Comparison of ENCODE assay signal across 2 cellular contexts in the genomic region with DNA sequence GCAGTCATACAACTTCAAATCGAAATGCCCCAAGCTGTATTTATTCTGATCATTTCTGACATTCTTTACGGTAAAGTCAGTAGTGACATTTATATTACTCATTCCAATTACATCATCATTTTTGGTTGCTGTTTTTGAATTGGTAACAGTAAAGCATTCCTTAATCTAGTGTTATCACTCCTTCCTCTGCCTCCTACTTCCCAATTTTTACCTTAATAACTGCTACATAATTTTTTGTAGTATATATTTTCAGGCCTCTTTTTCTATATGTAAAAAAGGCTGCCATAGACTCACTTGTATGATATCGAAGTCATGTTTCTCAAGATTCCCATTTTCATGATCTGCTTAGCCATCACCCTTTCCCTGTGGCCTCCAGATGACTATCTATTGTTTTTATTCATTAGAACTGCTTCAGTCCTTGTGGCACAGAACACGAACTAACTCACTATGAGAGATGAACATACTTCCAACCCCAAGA.
TF ChIP-seq lines count a peak whose summit lies in the region.

No MANE protein-coding gene starts in this region.

TF ChIP-seq in A549, 52 proteins besides CTCF, POLR2A, EP300 and RAD21 (continued from another document):
- TF ChIP-seq, protein P1, sequence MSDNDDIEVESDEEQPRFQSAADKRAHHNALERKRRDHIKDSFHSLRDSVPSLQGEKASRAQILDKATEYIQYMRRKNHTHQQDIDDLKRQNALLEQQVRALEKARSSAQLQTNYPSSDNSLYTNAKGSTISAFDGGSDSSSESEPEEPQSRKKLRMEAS (IDR thresholded peaks at IDR 0.05): peak; percentile 33; the same call in 1 of the 2 replicates
- TF ChIP-seq RCOR1 (IDR thresholded peaks at IDR 0.05; ENCODE audit: low read depth, low read length): no peak
- TF ChIP-seq ZSCAN20 (CRISPR knock-in tag; IDR thresholded peaks at IDR 0.05): no peak
- no peak for TF ChIP-seq FOXS1 (CRISPR knock-in tag; IDR thresholded peaks at IDR 0.05)
- TF ChIP-seq FOSB (CRISPR knock-in tag; IDR thresholded peaks at IDR 0.05): no peak
- TF ChIP-seq, protein P2, sequence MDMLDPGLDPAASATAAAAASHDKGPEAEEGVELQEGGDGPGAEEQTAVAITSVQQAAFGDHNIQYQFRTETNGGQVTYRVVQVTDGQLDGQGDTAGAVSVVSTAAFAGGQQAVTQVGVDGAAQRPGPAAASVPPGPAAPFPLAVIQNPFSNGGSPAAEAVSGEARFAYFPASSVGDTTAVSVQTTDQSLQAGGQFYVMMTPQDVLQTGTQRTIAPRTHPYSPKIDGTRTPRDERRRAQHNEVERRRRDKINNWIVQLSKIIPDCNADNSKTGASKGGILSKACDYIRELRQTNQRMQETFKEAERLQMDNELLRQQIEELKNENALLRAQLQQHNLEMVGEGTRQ (IDR thresholded peaks at IDR 0.05): no peak
- TF ChIP-seq RFX5 (IDR thresholded peaks at IDR 0.05): no peak
- TF ChIP-seq JUNB (IDR thresholded peaks at IDR 0.05): peak; percentile 90
- TF ChIP-seq JUN (IDR thresholded peaks at IDR 0.05): 0 out of 5 replicates have a peak, but pooled peaks of 1 of the 2 experiments have one; percentile 36
- TF ChIP-seq NR3C1 (IDR thresholded peaks at IDR 0.05): no peak
- no peak for TF ChIP-seq ZNF302 (CRISPR knock-in tag; IDR thresholded peaks at IDR 0.05)
- no peak for TF ChIP-seq POLR2AphosphoS2 (conservative IDR thresholded peaks at IDR 0.05; ENCODE audit: low read length)
- TF ChIP-seq NFE2L2 (conservative IDR thresholded peaks at IDR 0.05; ENCODE audit: low read length): no peak
- TF ChIP-seq ELK1 (IDR thresholded peaks at IDR 0.05; ENCODE audit: low read depth, low read length): no peak
- TF ChIP-seq, protein P3, sequence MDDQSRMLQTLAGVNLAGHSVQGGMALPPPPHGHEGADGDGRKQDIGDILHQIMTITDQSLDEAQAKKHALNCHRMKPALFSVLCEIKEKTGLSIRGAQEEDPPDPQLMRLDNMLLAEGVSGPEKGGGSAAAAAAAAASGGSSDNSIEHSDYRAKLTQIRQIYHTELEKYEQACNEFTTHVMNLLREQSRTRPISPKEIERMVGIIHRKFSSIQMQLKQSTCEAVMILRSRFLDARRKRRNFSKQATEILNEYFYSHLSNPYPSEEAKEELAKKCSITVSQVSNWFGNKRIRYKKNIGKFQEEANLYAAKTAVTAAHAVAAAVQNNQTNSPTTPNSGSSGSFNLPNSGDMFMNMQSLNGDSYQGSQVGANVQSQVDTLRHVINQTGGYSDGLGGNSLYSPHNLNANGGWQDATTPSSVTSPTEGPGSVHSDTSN (IDR thresholded peaks at IDR 0.05): no peak
- TF ChIP-seq CBX8 (IDR thresholded peaks at IDR 0.05): no peak
- TF ChIP-seq E2F6 (IDR thresholded peaks at IDR 0.05; ENCODE audit: borderline replicate concordance, low read depth): no peak
- TF ChIP-seq, protein P4, sequence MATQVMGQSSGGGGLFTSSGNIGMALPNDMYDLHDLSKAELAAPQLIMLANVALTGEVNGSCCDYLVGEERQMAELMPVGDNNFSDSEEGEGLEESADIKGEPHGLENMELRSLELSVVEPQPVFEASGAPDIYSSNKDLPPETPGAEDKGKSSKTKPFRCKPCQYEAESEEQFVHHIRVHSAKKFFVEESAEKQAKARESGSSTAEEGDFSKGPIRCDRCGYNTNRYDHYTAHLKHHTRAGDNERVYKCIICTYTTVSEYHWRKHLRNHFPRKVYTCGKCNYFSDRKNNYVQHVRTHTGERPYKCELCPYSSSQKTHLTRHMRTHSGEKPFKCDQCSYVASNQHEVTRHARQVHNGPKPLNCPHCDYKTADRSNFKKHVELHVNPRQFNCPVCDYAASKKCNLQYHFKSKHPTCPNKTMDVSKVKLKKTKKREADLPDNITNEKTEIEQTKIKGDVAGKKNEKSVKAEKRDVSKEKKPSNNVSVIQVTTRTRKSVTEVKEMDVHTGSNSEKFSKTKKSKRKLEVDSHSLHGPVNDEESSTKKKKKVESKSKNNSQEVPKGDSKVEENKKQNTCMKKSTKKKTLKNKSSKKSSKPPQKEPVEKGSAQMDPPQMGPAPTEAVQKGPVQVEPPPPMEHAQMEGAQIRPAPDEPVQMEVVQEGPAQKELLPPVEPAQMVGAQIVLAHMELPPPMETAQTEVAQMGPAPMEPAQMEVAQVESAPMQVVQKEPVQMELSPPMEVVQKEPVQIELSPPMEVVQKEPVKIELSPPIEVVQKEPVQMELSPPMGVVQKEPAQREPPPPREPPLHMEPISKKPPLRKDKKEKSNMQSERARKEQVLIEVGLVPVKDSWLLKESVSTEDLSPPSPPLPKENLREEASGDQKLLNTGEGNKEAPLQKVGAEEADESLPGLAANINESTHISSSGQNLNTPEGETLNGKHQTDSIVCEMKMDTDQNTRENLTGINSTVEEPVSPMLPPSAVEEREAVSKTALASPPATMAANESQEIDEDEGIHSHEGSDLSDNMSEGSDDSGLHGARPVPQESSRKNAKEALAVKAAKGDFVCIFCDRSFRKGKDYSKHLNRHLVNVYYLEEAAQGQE (IDR thresholded peaks at IDR 0.05): no peak
- no peak for TF ChIP-seq NPAS2 (CRISPR knock-in tag; IDR thresholded peaks at IDR 0.05; ENCODE audit: borderline replicate concordance)

TF ChIP-seq in HEK293, 187 proteins besides CTCF, POLR2A, EP300 and RAD21 (continued from another document and continues in another):
- TF ChIP-seq ZNF639 (tag by site-specific recombination; IDR thresholded peaks at IDR 0.05): peak; percentile 82; the same call in 1 of the 2 replicates
- no peak for TF ChIP-seq ZXDB (tag by site-specific recombination; IDR thresholded peaks at IDR 0.05)
- no peak for TF ChIP-seq ZNF571 (tag by site-specific recombination; IDR thresholded peaks at IDR 0.05)
- TF ChIP-seq ZNF140 (tag by site-specific recombination; IDR thresholded peaks at IDR 0.05): no peak
- no peak for TF ChIP-seq ZSCAN18 (tag by site-specific recombination; IDR thresholded peaks at IDR 0.05)
- no peak for TF ChIP-seq ZNF202 (tag by site-specific recombination; IDR thresholded peaks at IDR 0.05; ENCODE audit: borderline replicate concordance)
- no peak for TF ChIP-seq ZNF530 (tag by site-specific recombination; IDR thresholded peaks at IDR 0.05; ENCODE audit: low read depth)
- no peak for TF ChIP-seq ZNF555 (tag by site-specific recombination; conservative IDR thresholded peaks at IDR 0.05)
- TF ChIP-seq ZBTB21 (tag by site-specific recombination; IDR thresholded peaks at IDR 0.05): peak; percentile 37; the same call in 1 of the 2 replicates
- no peak for TF ChIP-seq ZNF792 (tag by site-specific recombination; IDR thresholded peaks at IDR 0.05)
- TF ChIP-seq ZNF423 (tag by site-specific recombination; IDR thresholded peaks at IDR 0.05): no peak
- no peak for TF ChIP-seq ZNF660 (tag by site-specific recombination; IDR thresholded peaks at IDR 0.05)
- no peak for TF ChIP-seq GLI2 (tag by site-specific recombination; IDR thresholded peaks at IDR 0.05; ENCODE audit: borderline replicate concordance, low read depth)
- TF ChIP-seq ZSCAN23 (tag by site-specific recombination; IDR thresholded peaks at IDR 0.05): no peak
- TF ChIP-seq, protein P5, sequence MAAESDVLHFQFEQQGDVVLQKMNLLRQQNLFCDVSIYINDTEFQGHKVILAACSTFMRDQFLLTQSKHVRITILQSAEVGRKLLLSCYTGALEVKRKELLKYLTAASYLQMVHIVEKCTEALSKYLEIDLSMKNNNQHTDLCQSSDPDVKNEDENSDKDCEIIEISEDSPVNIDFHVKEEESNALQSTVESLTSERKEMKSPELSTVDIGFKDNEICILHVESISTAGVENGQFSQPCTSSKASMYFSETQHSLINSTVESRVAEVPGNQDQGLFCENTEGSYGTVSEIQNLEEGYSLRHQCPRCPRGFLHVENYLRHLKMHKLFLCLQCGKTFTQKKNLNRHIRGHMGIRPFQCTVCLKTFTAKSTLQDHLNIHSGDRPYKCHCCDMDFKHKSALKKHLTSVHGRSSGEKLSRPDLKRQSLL (tag by site-specific recombination; IDR thresholded peaks at IDR 0.05): no peak
- TF ChIP-seq ZSCAN4 (tag by site-specific recombination; IDR thresholded peaks at IDR 0.05): no peak
- TF ChIP-seq ZNF501 (tag by site-specific recombination; IDR thresholded peaks at IDR 0.05): no peak
- TF ChIP-seq ZNF223 (tag by site-specific recombination; IDR thresholded peaks at IDR 0.05): no peak
- TF ChIP-seq KLF8 (tag by site-specific recombination; IDR thresholded peaks at IDR 0.05): no peak
- TF ChIP-seq ZNF785 (tag by site-specific recombination; IDR thresholded peaks at IDR 0.05): no peak
- TF ChIP-seq SP3 (tag by site-specific recombination; IDR thresholded peaks at IDR 0.05): no peak
- no peak for TF ChIP-seq ZNF404 (tag by site-specific recombination; IDR thresholded peaks at IDR 0.05)
- no peak for TF ChIP-seq ZBTB7A (tag by site-specific recombination; IDR thresholded peaks at IDR 0.05; ENCODE audit: low read depth)
- TF ChIP-seq, protein P6, sequence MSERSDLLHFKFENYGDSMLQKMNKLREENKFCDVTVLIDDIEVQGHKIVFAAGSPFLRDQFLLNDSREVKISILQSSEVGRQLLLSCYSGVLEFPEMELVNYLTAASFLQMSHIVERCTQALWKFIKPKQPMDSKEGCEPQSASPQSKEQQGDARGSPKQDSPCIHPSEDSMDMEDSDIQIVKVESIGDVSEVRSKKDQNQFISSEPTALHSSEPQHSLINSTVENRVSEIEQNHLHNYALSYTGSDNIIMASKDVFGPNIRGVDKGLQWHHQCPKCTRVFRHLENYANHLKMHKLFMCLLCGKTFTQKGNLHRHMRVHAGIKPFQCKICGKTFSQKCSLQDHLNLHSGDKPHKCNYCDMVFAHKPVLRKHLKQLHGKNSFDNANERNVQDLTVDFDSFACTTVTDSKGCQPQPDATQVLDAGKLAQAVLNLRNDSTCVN (tag by site-specific recombination; optimal IDR thresholded peaks at IDR 0.05): no peak
- TF ChIP-seq IKZF3 (tag by site-specific recombination; IDR thresholded peaks at IDR 0.05): 0 out of 2 replicates have a peak, but pooled peaks have one; percentile 3
- no peak for TF ChIP-seq ZNF157 (tag by site-specific recombination; IDR thresholded peaks at IDR 0.05)
- TF ChIP-seq FEZF1 (tag by site-specific recombination; IDR thresholded peaks at IDR 0.05): no peak
- TF ChIP-seq ZNF544 (tag by site-specific recombination; IDR thresholded peaks at IDR 0.05): 0 out of 2 replicates have a peak, but pooled peaks have one; percentile 7
- peak; percentile 84 for TF ChIP-seq ZNF629 (tag by site-specific recombination; IDR thresholded peaks at IDR 0.05)
- no peak for TF ChIP-seq SCRT2 (tag by site-specific recombination; IDR thresholded peaks at IDR 0.05)
- TF ChIP-seq ZNF16 (tag by site-specific recombination; IDR thresholded peaks at IDR 0.05; ENCODE audit: low read depth): no peak
- TF ChIP-seq MZF1 (tag by site-specific recombination; IDR thresholded peaks at IDR 0.05; ENCODE audit: borderline replicate concordance): no peak
- TF ChIP-seq OSR2 (tag by site-specific recombination; IDR thresholded peaks at IDR 0.05): 0 out of 2 replicates have a peak, but pooled peaks have one; percentile 10
- 0 out of 2 replicates have a peak, but pooled peaks have one; percentile 7 for TF ChIP-seq PRDM6 (tag by site-specific recombination; IDR thresholded peaks at IDR 0.05)
- TF ChIP-seq ZNF768 (tag by site-specific recombination; IDR thresholded peaks at IDR 0.05): no peak
- peak; percentile 16; the same call in 1 of the 2 replicates for TF ChIP-seq ZFP37 (tag by site-specific recombination; IDR thresholded peaks at IDR 0.05)
- no peak for TF ChIP-seq ZNF239 (tag by site-specific recombination; IDR thresholded peaks at IDR 0.05)
- TF ChIP-seq ZNF132 (tag by site-specific recombination; IDR thresholded peaks at IDR 0.05; ENCODE audit: borderline replicate concordance): no peak
- TF ChIP-seq ZEB2 (tag by site-specific recombination; IDR thresholded peaks at IDR 0.05): peak; percentile 66
- TF ChIP-seq ZNF626 (tag by site-specific recombination; IDR thresholded peaks at IDR 0.05): no peak
- no peak for TF ChIP-seq REPIN1 (tag by site-specific recombination; IDR thresholded peaks at IDR 0.05; ENCODE audit: low read depth)
